13 cellular contexts compared by ENCODE assay signal in genomic region chr6:27761391-27761790, GRCh38.
DNase-seq lines count a peak whose midpoint lies in the region; ATAC-seq lines count a peak whose summit lies in the region.
"Had no signal": no experiment of that assay in that cellular context is flagged by ENCODE, and none has a peak within 500 bp of the region (broad histone marks: within the 10 kb centered on the region; RNA-seq: fewer than 3 reads in every experiment).

No MANE protein-coding gene starts in this region.

- peaks cover 7% of the 10 kb centered on the region for H3K27me3 Mint-ChIP-seq in activated CD8-positive, alpha-beta memory T cell treated with anti-CD3 and anti-CD28 coated beads, Interleukin-2, amount 10 ng/mL, durations not matched to agents 7 days and 5 days
- H3K27me3 Mint-ChIP-seq in activated T-cell treated with anti-CD3 and anti-CD28 coated beads, Interleukin-2, amount 50 U/mL, for 72 hours (ENCODE audit: low read depth): peaks cover 6% of the 10 kb centered on the region

- H3K4me1 Mint-ChIP-seq in activated CD8-positive, alpha-beta memory T cell treated with anti-CD3 and anti-CD28 coated beads, Interleukin-2, amount 10 ng/mL, durations not matched to agents 7 days and 5 days: peaks cover 29% of the 10 kb centered on the region
- peaks cover 17% of the 10 kb centered on the region for H3K4me1 Mint-ChIP-seq in activated T-cell treated with anti-CD3 and anti-CD28 coated beads, Interleukin-2, amount 50 U/mL, for 72 hours (ENCODE audit: low read depth)

- ATAC-seq in activated CD8-positive, alpha-beta memory T cell treated with anti-CD3 and anti-CD28 coated beads, Interleukin-2, amount 10 ng/mL, durations not matched to agents 7 days and 5 days: no peak
- ATAC-seq in HG02678 (IDR thresholded peaks at IDR 0.05; ENCODE audit: unreplicated experiment) (peak; percentile 37), HG03378 (IDR thresholded peaks at IDR 0.05; ENCODE audit: unreplicated experiment) (no peak)
- peak in 1 of 2 donors; percentile 17 for ATAC-seq in activated T-cell treated with anti-CD3 and anti-CD28 coated beads, Interleukin-2, amount 50 U/mL, for 72 hours (replicated peaks in 1 of 2)

- no peaks in the 10 kb centered on the region for H3K9me3 Mint-ChIP-seq in activated CD8-positive, alpha-beta memory T cell treated with anti-CD3 and anti-CD28 coated beads, Interleukin-2, amount 10 ng/mL, durations not matched to agents 7 days and 5 days (ENCODE audit: low read depth)
- H3K9me3 Mint-ChIP-seq in activated T-cell treated with anti-CD3 and anti-CD28 coated beads, Interleukin-2, amount 50 U/mL, for 72 hours: no peaks in the 10 kb centered on the region
- H3K9me3 Mint-ChIP-seq: neural crest cell had no signal

- no peaks in the 10 kb centered on the region for H3K9me3 ChIP-seq in mononuclear cell (ENCODE audit: low read depth, low read length)

- no peaks in the 10 kb centered on the region for H3K27me3 ChIP-seq in mononuclear cell (ENCODE audit: insufficient read depth, low read length)

- H3K4me3 Mint-ChIP-seq in activated CD8-positive, alpha-beta memory T cell treated with anti-CD3 and anti-CD28 coated beads, Interleukin-2, amount 10 ng/mL, durations not matched to agents 7 days and 5 days: no peak overlapping the region
- H3K4me3 Mint-ChIP-seq in activated T-cell treated with anti-CD3 and anti-CD28 coated beads, Interleukin-2, amount 50 U/mL, for 72 hours: peak overlapping the region; percentile 27 to 92
- H3K4me3 Mint-ChIP-seq: neural crest cell had no signal

- peaks cover 25% of the 10 kb centered on the region for H3K4me1 ChIP-seq in mononuclear cell (ENCODE audit: insufficient read depth, low read length)

- H3K36me3 Mint-ChIP-seq in activated CD8-positive, alpha-beta memory T cell treated with anti-CD3 and anti-CD28 coated beads, Interleukin-2, amount 10 ng/mL, durations not matched to agents 7 days and 5 days: peaks cover 1% of the 10 kb centered on the region
- H3K36me3 Mint-ChIP-seq in activated T-cell treated with anti-CD3 and anti-CD28 coated beads, Interleukin-2, amount 50 U/mL, for 72 hours (ENCODE audit: insufficient read depth in 2 of 2): no peaks in the 10 kb centered on the region

- H3K4me3 ChIP-seq in mononuclear cell (ENCODE audit: low read length): peak overlapping the region; percentile 50

- CTCF ChIA-PET in activated CD8-positive, alpha-beta memory T cell treated with anti-CD3 and anti-CD28 coated beads, Interleukin-2, amount 10 ng/mL, durations not matched to agents 7 days and 5 days (lab: Charles Lee): interaction anchor here (1.0 to 5.9 kb wide), 3 partner anchors 9 to 35 kb away, joined by 5 to 42 read pairs (median 20); no protein-coding TSS in a partner anchor

- peak overlapping the region; percentile 54 for H3K27ac Mint-ChIP-seq in activated CD8-positive, alpha-beta memory T cell treated with anti-CD3 and anti-CD28 coated beads, Interleukin-2, amount 10 ng/mL, durations not matched to agents 7 days and 5 days
- H3K27ac Mint-ChIP-seq in activated T-cell treated with anti-CD3 and anti-CD28 coated beads, Interleukin-2, amount 50 U/mL, for 72 hours: peak overlapping the region; percentile 88

- no peak for DNase-seq in activated CD8-positive, alpha-beta memory T cell treated with anti-CD3 and anti-CD28 coated beads, Interleukin-2, amount 10 ng/mL, durations not matched to agents 7 days and 5 days
- no peak for DNase-seq in activated CD8-positive, alpha-beta memory T cell treated with anti-CD3 and anti-CD28 coated beads, Interleukin-2, amount 50 U/mL, for 48 hours
- DNase-seq in activated T-cell treated with anti-CD3 and anti-CD28 coated beads, Interleukin-2, amount 50 U/mL, for 72 hours: peak in 1 of 2 donors; percentile 43
- DNase-seq in NCI-H345 treated with DMSO at 0.1 percent for 48 hours (lab: John Stamatoyannopoulos, UW; ENCODE audit: unreplicated experiment) (no peak), SK-N-DZ (ENCODE audit: low spot score) (no peak)
- DNase-seq: activated CD4-positive, alpha-beta T cell treated with anti-CD3 and anti-CD28 coated beads, Interleukin-2, amount 50 U/mL, for 4 hours; DMS79 treated with DMSO at 0.1 percent for 48 hours; NCI-H526 treated with DMSO at 0.1 percent for 48 hours; small intestine had no signal
